Comparison of ENCODE assay signal across 1 cellular context in the genomic region with DNA sequence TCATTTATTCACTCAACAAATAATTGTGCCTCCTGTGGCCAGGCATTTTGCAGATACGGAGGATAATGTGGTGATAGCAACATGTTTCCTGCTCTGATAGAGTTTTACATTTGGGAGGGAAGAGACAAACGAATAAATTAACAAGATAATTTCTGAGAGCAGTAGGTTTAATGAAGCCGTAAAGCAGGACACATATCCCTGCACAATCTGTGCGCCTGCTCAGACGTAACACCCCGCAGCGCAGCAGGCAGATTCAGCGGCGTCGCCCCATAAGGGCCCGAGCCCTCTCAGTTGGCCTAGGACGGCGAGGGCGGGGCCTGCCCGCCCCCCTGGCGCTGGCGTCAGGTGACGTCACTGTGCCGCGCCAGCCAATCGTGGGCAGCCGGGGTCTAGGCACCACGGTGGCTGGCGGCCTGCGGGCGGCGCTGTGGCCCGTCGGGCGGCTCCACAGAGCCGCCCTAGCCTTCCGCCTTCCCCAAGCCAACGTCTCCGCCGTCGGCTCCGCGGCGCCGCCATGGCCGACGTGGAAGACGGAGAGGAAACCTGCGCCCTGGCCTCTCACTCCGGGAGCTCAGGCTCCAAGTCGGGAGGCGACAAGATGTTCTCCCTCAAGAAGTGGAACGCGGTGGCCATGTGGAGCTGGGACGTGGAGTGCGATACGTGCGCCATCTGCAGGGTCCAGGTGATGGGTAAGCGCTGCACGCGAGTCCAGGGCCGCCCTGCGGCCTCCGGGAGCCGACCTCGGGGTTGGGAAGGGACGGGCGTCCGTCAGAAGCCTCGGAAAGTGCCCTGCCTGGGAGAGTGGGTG.
A peak's percentile ranks its signal among the peaks of the same experiment; 100 is the strongest.
TF ChIP-seq lines count a peak whose summit lies in the region.

A gene (plus strand): TSS at position 471 of the 808 bp plus-strand sequence. CDS start 44 bp downstream, at position 515.

TF ChIP-seq in HepG2, 621 proteins besides CTCF, POLR2A, EP300 and RAD21 (continued from another document and continues in another):
- TF ChIP-seq, protein P1, sequence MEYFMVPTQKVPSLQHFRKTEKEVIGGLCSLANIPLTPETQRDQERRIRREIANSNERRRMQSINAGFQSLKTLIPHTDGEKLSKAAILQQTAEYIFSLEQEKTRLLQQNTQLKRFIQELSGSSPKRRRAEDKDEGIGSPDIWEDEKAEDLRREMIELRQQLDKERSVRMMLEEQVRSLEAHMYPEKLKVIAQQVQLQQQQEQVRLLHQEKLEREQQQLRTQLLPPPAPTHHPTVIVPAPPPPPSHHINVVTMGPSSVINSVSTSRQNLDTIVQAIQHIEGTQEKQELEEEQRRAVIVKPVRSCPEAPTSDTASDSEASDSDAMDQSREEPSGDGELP (IDR thresholded peaks at IDR 0.05; ENCODE audit: borderline replicate concordance, low read depth), result no peak
- TF ChIP-seq, protein P2, sequence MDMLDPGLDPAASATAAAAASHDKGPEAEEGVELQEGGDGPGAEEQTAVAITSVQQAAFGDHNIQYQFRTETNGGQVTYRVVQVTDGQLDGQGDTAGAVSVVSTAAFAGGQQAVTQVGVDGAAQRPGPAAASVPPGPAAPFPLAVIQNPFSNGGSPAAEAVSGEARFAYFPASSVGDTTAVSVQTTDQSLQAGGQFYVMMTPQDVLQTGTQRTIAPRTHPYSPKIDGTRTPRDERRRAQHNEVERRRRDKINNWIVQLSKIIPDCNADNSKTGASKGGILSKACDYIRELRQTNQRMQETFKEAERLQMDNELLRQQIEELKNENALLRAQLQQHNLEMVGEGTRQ (IDR thresholded peaks at IDR 0.05; ENCODE audit: low read depth, low read length), result 0 out of 2 replicates have a peak, but pooled peaks have one; percentile 13
- TF ChIP-seq, protein P2 (CRISPR knock-in tag; IDR thresholded peaks at IDR 0.05; ENCODE audit: borderline replicate concordance), result no peak
- TF ChIP-seq, protein P3, sequence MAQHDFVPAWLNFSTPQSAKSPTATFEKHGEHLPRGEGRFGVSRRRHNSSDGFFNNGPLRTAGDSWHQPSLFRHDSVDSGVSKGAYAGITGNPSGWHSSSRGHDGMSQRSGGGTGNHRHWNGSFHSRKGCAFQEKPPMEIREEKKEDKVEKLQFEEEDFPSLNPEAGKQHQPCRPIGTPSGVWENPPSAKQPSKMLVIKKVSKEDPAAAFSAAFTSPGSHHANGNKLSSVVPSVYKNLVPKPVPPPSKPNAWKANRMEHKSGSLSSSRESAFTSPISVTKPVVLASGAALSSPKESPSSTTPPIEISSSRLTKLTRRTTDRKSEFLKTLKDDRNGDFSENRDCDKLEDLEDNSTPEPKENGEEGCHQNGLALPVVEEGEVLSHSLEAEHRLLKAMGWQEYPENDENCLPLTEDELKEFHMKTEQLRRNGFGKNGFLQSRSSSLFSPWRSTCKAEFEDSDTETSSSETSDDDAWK (CRISPR knock-in tag; IDR thresholded peaks at IDR 0.05), result no peak
- TF ChIP-seq, protein P4, sequence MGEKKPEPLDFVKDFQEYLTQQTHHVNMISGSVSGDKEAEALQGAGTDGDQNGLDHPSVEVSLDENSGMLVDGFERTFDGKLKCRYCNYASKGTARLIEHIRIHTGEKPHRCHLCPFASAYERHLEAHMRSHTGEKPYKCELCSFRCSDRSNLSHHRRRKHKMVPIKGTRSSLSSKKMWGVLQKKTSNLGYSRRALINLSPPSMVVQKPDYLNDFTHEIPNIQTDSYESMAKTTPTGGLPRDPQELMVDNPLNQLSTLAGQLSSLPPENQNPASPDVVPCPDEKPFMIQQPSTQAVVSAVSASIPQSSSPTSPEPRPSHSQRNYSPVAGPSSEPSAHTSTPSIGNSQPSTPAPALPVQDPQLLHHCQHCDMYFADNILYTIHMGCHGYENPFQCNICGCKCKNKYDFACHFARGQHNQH (CRISPR knock-in tag; IDR thresholded peaks at IDR 0.05), result peak; percentile 67; the same call in 1 of the 2 replicates
- no peak for TF ChIP-seq ISX (CRISPR knock-in tag; conservative IDR thresholded peaks at IDR 0.05)
- no peak for TF ChIP-seq ZNF446 (CRISPR knock-in tag; IDR thresholded peaks at IDR 0.05)
- peak; percentile 92 for TF ChIP-seq NFKB2 (CRISPR knock-in tag; IDR thresholded peaks at IDR 0.05; ENCODE audit: borderline replicate concordance)
- no peak for TF ChIP-seq ZNF354B (CRISPR knock-in tag; IDR thresholded peaks at IDR 0.05)
- peak; percentile 34; the same call in 1 of the 2 replicates for TF ChIP-seq KDM4B (CRISPR knock-in tag; IDR thresholded peaks at IDR 0.05)
- TF ChIP-seq, protein P5, sequence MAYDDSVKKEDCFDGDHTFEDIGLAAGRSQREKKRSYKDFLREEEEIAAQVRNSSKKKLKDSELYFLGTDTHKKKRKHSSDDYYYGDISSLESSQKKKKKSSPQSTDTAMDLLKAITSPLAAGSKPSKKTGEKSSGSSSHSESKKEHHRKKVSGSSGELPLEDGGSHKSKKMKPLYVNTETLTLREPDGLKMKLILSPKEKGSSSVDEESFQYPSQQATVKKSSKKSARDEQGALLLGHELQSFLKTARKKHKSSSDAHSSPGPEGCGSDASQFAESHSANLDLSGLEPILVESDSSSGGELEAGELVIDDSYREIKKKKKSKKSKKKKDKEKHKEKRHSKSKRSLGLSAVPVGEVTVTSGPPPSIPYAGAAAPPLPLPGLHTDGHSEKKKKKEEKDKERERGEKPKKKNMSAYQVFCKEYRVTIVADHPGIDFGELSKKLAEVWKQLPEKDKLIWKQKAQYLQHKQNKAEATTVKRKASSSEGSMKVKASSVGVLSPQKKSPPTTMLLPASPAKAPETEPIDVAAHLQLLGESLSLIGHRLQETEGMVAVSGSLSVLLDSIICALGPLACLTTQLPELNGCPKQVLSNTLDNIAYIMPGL (CRISPR knock-in tag; IDR thresholded peaks at IDR 0.05; ENCODE audit: borderline replicate concordance in 1 of 2, low read depth in 1 of 2), result peak; percentile 97 to 100
- TF ChIP-seq, protein P6, sequence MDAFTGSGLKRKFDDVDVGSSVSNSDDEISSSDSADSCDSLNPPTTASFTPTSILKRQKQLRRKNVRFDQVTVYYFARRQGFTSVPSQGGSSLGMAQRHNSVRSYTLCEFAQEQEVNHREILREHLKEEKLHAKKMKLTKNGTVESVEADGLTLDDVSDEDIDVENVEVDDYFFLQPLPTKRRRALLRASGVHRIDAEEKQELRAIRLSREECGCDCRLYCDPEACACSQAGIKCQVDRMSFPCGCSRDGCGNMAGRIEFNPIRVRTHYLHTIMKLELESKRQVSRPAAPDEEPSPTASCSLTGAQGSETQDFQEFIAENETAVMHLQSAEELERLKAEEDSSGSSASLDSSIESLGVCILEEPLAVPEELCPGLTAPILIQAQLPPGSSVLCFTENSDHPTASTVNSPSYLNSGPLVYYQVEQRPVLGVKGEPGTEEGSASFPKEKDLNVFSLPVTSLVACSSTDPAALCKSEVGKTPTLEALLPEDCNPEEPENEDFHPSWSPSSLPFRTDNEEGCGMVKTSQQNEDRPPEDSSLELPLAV (CRISPR knock-in tag; conservative IDR thresholded peaks at IDR 0.05; ENCODE audit: low read depth), result no peak
- no peak for TF ChIP-seq ZNF460 (CRISPR knock-in tag; IDR thresholded peaks at IDR 0.05; ENCODE audit: borderline replicate concordance)
- TF ChIP-seq, protein P7, sequence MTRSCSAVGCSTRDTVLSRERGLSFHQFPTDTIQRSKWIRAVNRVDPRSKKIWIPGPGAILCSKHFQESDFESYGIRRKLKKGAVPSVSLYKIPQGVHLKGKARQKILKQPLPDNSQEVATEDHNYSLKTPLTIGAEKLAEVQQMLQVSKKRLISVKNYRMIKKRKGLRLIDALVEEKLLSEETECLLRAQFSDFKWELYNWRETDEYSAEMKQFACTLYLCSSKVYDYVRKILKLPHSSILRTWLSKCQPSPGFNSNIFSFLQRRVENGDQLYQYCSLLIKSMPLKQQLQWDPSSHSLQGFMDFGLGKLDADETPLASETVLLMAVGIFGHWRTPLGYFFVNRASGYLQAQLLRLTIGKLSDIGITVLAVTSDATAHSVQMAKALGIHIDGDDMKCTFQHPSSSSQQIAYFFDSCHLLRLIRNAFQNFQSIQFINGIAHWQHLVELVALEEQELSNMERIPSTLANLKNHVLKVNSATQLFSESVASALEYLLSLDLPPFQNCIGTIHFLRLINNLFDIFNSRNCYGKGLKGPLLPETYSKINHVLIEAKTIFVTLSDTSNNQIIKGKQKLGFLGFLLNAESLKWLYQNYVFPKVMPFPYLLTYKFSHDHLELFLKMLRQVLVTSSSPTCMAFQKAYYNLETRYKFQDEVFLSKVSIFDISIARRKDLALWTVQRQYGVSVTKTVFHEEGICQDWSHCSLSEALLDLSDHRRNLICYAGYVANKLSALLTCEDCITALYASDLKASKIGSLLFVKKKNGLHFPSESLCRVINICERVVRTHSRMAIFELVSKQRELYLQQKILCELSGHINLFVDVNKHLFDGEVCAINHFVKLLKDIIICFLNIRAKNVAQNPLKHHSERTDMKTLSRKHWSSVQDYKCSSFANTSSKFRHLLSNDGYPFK (CRISPR knock-in tag; IDR thresholded peaks at IDR 0.05; ENCODE audit: borderline replicate concordance), result peak; percentile 26; the same call in 1 of the 2 replicates
- TF ChIP-seq, protein P8, sequence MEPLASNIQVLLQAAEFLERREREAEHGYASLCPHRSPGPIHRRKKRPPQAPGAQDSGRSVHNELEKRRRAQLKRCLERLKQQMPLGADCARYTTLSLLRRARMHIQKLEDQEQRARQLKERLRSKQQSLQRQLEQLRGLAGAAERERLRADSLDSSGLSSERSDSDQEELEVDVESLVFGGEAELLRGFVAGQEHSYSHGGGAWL (CRISPR knock-in tag; IDR thresholded peaks at IDR 0.05), result peak; percentile 70
- TF ChIP-seq, protein P9, sequence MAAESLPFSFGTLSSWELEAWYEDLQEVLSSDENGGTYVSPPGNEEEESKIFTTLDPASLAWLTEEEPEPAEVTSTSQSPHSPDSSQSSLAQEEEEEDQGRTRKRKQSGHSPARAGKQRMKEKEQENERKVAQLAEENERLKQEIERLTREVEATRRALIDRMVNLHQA (CRISPR knock-in tag; IDR thresholded peaks at IDR 0.05), result no peak
- TF ChIP-seq ZSCAN20 (CRISPR knock-in tag; IDR thresholded peaks at IDR 0.05; ENCODE audit: borderline replicate concordance), result peak; percentile 78
- TF ChIP-seq, protein P10, sequence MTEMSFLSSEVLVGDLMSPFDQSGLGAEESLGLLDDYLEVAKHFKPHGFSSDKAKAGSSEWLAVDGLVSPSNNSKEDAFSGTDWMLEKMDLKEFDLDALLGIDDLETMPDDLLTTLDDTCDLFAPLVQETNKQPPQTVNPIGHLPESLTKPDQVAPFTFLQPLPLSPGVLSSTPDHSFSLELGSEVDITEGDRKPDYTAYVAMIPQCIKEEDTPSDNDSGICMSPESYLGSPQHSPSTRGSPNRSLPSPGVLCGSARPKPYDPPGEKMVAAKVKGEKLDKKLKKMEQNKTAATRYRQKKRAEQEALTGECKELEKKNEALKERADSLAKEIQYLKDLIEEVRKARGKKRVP (CRISPR knock-in tag; IDR thresholded peaks at IDR 0.05), result no peak
- no peak for TF ChIP-seq SATB2 (CRISPR knock-in tag; IDR thresholded peaks at IDR 0.05)
- TF ChIP-seq SKI (IDR thresholded peaks at IDR 0.05; ENCODE audit: partially characterized antibody), result peak; percentile 67
- peak; percentile 76 for TF ChIP-seq PHF20 (CRISPR knock-in tag; IDR thresholded peaks at IDR 0.05)
- no peak for TF ChIP-seq MBNL3 (CRISPR knock-in tag; conservative IDR thresholded peaks at IDR 0.05)
- TF ChIP-seq ZNF484 (CRISPR knock-in tag; IDR thresholded peaks at IDR 0.05; ENCODE audit: borderline replicate concordance, low read depth), result no peak; the same call in 1 of the 2 replicates
- TF ChIP-seq SMAD1 (CRISPR knock-in tag; IDR thresholded peaks at IDR 0.05; ENCODE audit: borderline replicate concordance, low read depth), result no peak
- TF ChIP-seq RFXANK (CRISPR knock-in tag; IDR thresholded peaks at IDR 0.05), result peak; percentile 59; the same call in 1 of the 2 replicates
- TF ChIP-seq TBP (CRISPR knock-in tag; IDR thresholded peaks at IDR 0.05), result no peak
- peak; percentile 53; the same call in 1 of the 2 replicates for TF ChIP-seq ZNF343 (CRISPR knock-in tag; IDR thresholded peaks at IDR 0.05)
- TF ChIP-seq, protein P11, sequence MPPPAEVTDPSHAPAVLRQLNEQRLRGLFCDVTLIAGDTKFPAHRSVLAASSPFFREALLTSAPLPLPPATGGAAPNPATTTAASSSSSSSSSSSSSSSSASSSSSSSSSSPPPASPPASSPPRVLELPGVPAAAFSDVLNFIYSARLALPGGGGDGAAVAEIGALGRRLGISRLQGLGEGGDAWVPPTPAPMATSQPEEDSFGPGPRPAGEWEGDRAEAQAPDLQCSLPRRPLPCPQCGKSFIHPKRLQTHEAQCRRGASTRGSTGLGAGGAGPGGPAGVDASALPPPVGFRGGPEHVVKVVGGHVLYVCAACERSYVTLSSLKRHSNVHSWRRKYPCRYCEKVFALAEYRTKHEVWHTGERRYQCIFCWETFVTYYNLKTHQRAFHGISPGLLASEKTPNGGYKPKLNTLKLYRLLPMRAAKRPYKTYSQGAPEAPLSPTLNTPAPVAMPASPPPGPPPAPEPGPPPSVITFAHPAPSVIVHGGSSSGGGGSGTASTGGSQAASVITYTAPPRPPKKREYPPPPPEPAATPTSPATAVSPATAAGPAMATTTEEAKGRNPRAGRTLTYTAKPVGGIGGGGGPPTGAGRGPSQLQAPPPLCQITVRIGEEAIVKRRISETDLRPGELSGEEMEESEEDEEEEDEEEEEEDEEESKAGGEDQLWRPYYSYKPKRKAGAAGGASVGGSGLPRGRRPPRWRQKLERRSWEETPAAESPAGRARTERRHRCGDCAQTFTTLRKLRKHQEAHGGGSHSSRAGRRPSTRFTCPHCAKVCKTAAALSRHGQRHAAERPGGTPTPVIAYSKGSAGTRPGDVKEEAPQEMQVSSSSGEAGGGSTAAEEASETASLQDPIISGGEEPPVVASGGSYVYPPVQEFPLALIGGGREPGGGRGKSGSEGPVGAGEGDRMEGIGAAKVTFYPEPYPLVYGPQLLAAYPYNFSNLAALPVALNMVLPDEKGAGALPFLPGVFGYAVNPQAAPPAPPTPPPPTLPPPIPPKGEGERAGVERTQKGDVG (CRISPR knock-in tag; IDR thresholded peaks at IDR 0.05; ENCODE audit: borderline replicate concordance), result no peak
- TF ChIP-seq PHF8 (CRISPR knock-in tag; IDR thresholded peaks at IDR 0.05), result peak; percentile 98
- TF ChIP-seq ZBTB7A (CRISPR knock-in tag; IDR thresholded peaks at IDR 0.05), result no peak
- TF ChIP-seq NFYB (CRISPR knock-in tag; IDR thresholded peaks at IDR 0.05), result peak; percentile 92
- no peak for TF ChIP-seq SYNCRIP (IDR thresholded peaks at IDR 0.05; ENCODE audit: insufficient read depth, low read depth, low read length)
- no peak for TF ChIP-seq FLYWCH1 (CRISPR knock-in tag; IDR thresholded peaks at IDR 0.05)
- TF ChIP-seq, protein P12, sequence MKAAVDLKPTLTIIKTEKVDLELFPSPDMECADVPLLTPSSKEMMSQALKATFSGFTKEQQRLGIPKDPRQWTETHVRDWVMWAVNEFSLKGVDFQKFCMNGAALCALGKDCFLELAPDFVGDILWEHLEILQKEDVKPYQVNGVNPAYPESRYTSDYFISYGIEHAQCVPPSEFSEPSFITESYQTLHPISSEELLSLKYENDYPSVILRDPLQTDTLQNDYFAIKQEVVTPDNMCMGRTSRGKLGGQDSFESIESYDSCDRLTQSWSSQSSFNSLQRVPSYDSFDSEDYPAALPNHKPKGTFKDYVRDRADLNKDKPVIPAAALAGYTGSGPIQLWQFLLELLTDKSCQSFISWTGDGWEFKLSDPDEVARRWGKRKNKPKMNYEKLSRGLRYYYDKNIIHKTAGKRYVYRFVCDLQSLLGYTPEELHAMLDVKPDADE (CRISPR knock-in tag; IDR thresholded peaks at IDR 0.05), result no peak
- no peak for TF ChIP-seq TCF12 (IDR thresholded peaks at IDR 0.05)
- peak; percentile 83; the same call in 1 of the 2 replicates for TF ChIP-seq TCF12 (CRISPR knock-in tag; IDR thresholded peaks at IDR 0.05)
- peak; percentile 9; the same call in 1 of the 2 replicates for TF ChIP-seq ZNF768 (CRISPR knock-in tag; IDR thresholded peaks at IDR 0.05)
